ENCODE assay signal across 8 cellular contexts in the genomic region with DNA sequence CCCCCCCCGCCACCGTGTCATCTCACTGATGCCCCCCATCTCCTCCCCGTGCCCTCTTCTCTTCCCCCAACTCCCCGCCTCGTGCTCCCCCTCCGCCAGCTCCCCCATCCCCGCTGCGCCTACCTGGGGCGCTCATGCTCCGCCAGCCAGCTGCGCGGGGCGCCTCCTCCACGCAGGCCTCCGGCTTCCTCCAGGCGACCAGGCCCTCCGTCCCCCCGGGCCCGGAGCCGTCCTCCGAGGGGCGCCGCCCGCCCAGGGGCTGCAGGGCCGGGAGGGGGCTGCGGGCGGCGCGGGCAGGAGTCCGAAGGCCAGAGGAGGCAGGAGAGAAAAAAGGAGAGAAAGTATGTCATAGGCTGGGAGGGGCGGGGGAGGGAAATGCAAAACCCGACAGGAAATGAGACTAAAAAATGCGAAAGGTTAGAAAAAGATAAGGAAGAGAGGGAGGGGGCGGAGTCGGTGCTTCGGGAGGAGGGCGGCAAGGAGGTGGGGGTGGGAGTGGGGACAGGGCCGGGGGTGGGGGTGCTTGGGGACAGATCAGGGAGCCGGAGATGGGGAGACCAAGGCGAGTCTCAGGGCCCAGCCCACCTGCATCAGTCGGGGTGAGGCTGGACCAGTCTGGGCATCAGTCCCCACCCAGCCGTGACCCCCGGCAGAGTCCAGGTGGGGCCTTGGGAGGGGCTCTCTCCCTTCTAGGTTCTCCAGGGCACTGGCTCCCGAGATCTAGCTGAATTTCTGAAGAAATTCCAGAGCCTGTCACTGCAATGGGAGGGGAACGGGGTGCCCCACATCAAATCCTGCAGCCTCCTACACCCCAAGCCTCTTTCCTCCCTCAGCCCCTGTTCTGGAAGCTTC. TPM values are rescaled to one million over a fixed set of nuclear protein-coding genes. Genes with fewer than 3 reads are reported as not detected.
DNase-seq lines count a peak whose midpoint lies in the region; ATAC-seq and TF ChIP-seq lines count a peak whose summit lies in the region.

A gene (minus strand): TSS at position 324 of the 852 bp plus-strand sequence. CDS start 85,361 bp downstream, outside the sequence.

- ATAC-seq in GM21723 (IDR thresholded peaks at IDR 0.05; ENCODE audit: unreplicated experiment): peak; percentile 25
- ATAC-seq in GM18861 (IDR thresholded peaks at IDR 0.05; ENCODE audit: unreplicated experiment): no peak

- no peaks in the 10 kb centered on the region for H3K79me2 ChIP-seq in ACC112 (ENCODE audit: control insufficient read depth, insufficient read depth, low read length, unreplicated experiment)

- no peaks in the 10 kb centered on the region for H3K9me3 ChIP-seq in colonic mucosa

- H3K27ac ChIP-seq in ACC112 (ENCODE audit: low read depth, low read length): no peak within 1 kb of the TSS
- no peak within 1 kb of the TSS for H3K27ac ChIP-seq in colonic mucosa
- peak within 1 kb of the TSS in 13 of 21 experiments; percentile 34 to 92 (median 76) for H3K27ac ChIP-seq in skin epidermis

- H3K9ac ChIP-seq in colonic mucosa (ENCODE audit: low read depth in 2 of 2, low read length in 2 of 2): peak within 1 kb of the TSS in 1 of 2 donors; percentile 24

- no peaks in the 10 kb centered on the region for H3K27me3 ChIP-seq in ACC112 (ENCODE audit: insufficient read depth, low read length)
- no peaks in the 10 kb centered on the region for H3K27me3 ChIP-seq in colonic mucosa

- peak within 1 kb of the TSS; percentile 70 for H3K4me3 ChIP-seq in ACC112 (ENCODE audit: low read depth, low read length)
- H3K4me3 ChIP-seq in colonic mucosa: peak within 1 kb of the TSS; percentile 27
- peak within 1 kb of the TSS; percentile 23 to 41 (median 36) for H3K4me3 ChIP-seq in skin epidermis

- H3K4me1 ChIP-seq in ACC112 (ENCODE audit: control insufficient read depth, insufficient read depth, low read length, unreplicated experiment) (no peaks in the 10 kb centered on the region), colonic mucosa (no peaks in the 10 kb centered on the region)

- no peak for TF ChIP-seq CTCF in colonic mucosa (IDR thresholded peaks at IDR 0.05)

- DNase-seq in colonic mucosa (peak; percentile 22), dedifferentiated amniotic fluid mesenchymal stem cell (ENCODE audit: extremely low spot score) (no peak), NCI-H2081 (lab: John Stamatoyannopoulos, UW) (no peak)

- intact Hi-C loops in T-helper 2 cell treated with Interferon-gamma antibody and Interleukin-4, amounts not matched to agents 100 ng/mL and 5 ng/mL, for 36 hours (cut with micrococcal nuclease): loop anchor here (1.0 to 5.0 kb wide), 7 partner anchors 20 to 257 kb away; a partner anchor contains a TSS
- intact Hi-C loops in colonic mucosa (cut with DNase I): no loop called here

- H2AFZ ChIP-seq in ACC112 (ENCODE audit: low read length, unreplicated experiment): no peak within 1 kb of the TSS

- H3K36me3 ChIP-seq in ACC112 (ENCODE audit: insufficient read depth, low read length) (no peaks in the 10 kb centered on the region), colonic mucosa (no peaks in the 10 kb centered on the region)

RNA-seq across cellular contexts. Expression of the gene that starts here (rescaled TPM):
- total RNA-seq in T-helper 2 cell treated with Interferon-gamma antibody and Interleukin-4, amounts not matched to agents 100 ng/mL and 5 ng/mL, for 36 hours: 104 and 108 TPM in 2 replicates
- total RNA-seq in colonic mucosa: 1 to 10 TPM; 1.8 to 5.0 TPM

Comparison
In these comparisons a context has a peak if more than half of its experiments do, and no peak if none do; other contexts are left out.
1. RNA of the gene that starts here (total RNA-seq): 104 to 108 TPM in T-helper 2 cell treated with Interferon-gamma antibody and Interleukin-4, amounts not matched to agents 100 ng/mL and 5 ng/mL, for 36 hours; 1.8 to 5.0 TPM in colonic mucosa; every median in the first group is over 10 times any median in the second.
2. H3K27ac ChIP-seq: peak in skin epidermis (13 of 21); none in ACC112 (single experiment) and colonic mucosa (single experiment).
3. Peak in every context shown above with its lines, with median percentiles within 50 percentile points of each other: H3K4me3 ChIP-seq.